In genomic region chr9:84207443-84208032, GRCh38 we compare ENCODE assay signal across 22 cellular contexts.
DNase-seq lines count a peak whose midpoint lies in the region; ATAC-seq, FAIRE-seq and TF ChIP-seq lines count a peak whose summit lies in the region.
"Had no signal": no experiment of that assay in that cellular context is flagged by ENCODE, and none has a peak within 500 bp of the region (broad histone marks: within the 10 kb centered on the region; RNA-seq: fewer than 3 reads in every experiment).

No MANE protein-coding gene starts in this region.

- H4K20me1 ChIP-seq in astrocyte (ENCODE audit: insufficient read depth, low read length): no peaks in the 10 kb centered on the region

- peak; percentile 40 for ATAC-seq in left ventricle myocardium superior
- ATAC-seq in right cardiac atrium: no peak
- ATAC-seq in right lobe of liver: no peak
- ATAC-seq: PC-3, SK-N-SH treated with all-trans-retinoic acid at 6 μM for 48 hours had no signal

- no peak for TF ChIP-seq EP300 in ovary (IDR thresholded peaks at IDR 0.05)

- H3K27me3 ChIP-seq in right cardiac atrium (ENCODE audit: control insufficient read depth, insufficient read depth): no peaks in the 10 kb centered on the region
- no peaks in the 10 kb centered on the region for H3K27me3 ChIP-seq in astrocyte (ENCODE audit: insufficient read depth, low read length)
- H3K27me3 ChIP-seq in right lobe of liver: no peaks in the 10 kb centered on the region
- no peaks in the 10 kb centered on the region for H3K27me3 ChIP-seq in ovary
- H3K27me3 ChIP-seq: heart right ventricle, transverse colon had no signal

- H3K9ac ChIP-seq in astrocyte (ENCODE audit: low read length): no peak overlapping the region

- no peaks in the 10 kb centered on the region for H3K9me3 ChIP-seq in right cardiac atrium (ENCODE audit: control insufficient read depth, low read length)
- no peaks in the 10 kb centered on the region for H3K9me3 ChIP-seq in astrocyte (ENCODE audit: insufficient read depth, low read depth, low read length)
- no peaks in the 10 kb centered on the region for H3K9me3 ChIP-seq in right lobe of liver
- H3K9me3 ChIP-seq in ovary: no peaks in the 10 kb centered on the region
- H3K9me3 ChIP-seq: heart right ventricle, transverse colon had no signal

- no peak overlapping the region for H3K27ac Mint-ChIP-seq in astrocyte (ENCODE audit: unreplicated experiment)
- H3K27ac Mint-ChIP-seq: CD8-positive, alpha-beta memory T cell; mesothelial cell of epicardium had no signal

- TF ChIP-seq CTCF in astrocyte (IDR thresholded peaks at IDR 0.05; ENCODE audit: insufficient read depth, low read depth, low read length) (no peak), GM13976 (IDR thresholded peaks at IDR 0.05; ENCODE audit: borderline replicate concordance, control extremely low read depth, extremely low read depth, insufficient read depth, missing control alignments) (no peak), right lobe of liver (IDR thresholded peaks at IDR 0.05) (no peak), ovary (IDR thresholded peaks at IDR 0.05) (no peak)

- no peak overlapping the region for H3K4me2 ChIP-seq in astrocyte (ENCODE audit: low read length)

- H3K27ac ChIP-seq in right cardiac atrium (ENCODE audit: low read length) (no peak overlapping the region), astrocyte (ENCODE audit: low read depth, low read length) (no peak overlapping the region), right lobe of liver (no peak overlapping the region), ovary (no peak overlapping the region)
- H3K27ac ChIP-seq: coronary artery, transverse colon had no signal

- in situ Hi-C loops in GM13976 (cut with MboI; ENCODE audit: low sequenced_read_pairs, unreplicated experiment): no loop called here

- H2AFZ ChIP-seq in astrocyte (ENCODE audit: low read depth, low read length): peak overlapping the region; percentile 1

- no peaks in the 10 kb centered on the region for H3K79me2 ChIP-seq in astrocyte (ENCODE audit: insufficient read depth, low read length)

- no peak for TF ChIP-seq POLR2A in right lobe of liver (IDR thresholded peaks at IDR 0.05)
- no peak for TF ChIP-seq POLR2A in ovary (IDR thresholded peaks at IDR 0.05)

- no peaks in the 10 kb centered on the region for H3K36me3 ChIP-seq in astrocyte (ENCODE audit: insufficient read depth, low read length)
- no peaks in the 10 kb centered on the region for H3K36me3 ChIP-seq in right lobe of liver
- no peaks in the 10 kb centered on the region for H3K36me3 ChIP-seq in ovary
- H3K36me3 ChIP-seq: heart right ventricle, transverse colon had no signal

- no peak for FAIRE-seq in astrocyte (lab: Jason Lieb, UNC)

- H3K4me3 Mint-ChIP-seq in astrocyte (ENCODE audit: unreplicated experiment): no peak overlapping the region
- H3K4me3 Mint-ChIP-seq: CD8-positive, alpha-beta memory T cell; mesothelial cell of epicardium had no signal

- no peak overlapping the region for H3K4me3 ChIP-seq in right cardiac atrium (ENCODE audit: low read length)
- H3K4me3 ChIP-seq in astrocyte (ENCODE audit: insufficient read depth, low read depth, low read length): no peak overlapping the region
- H3K4me3 ChIP-seq in right lobe of liver: no peak overlapping the region
- H3K4me3 ChIP-seq in ovary: no peak overlapping the region
- H3K4me3 ChIP-seq: coronary artery, skin epidermis, transverse colon had no signal

- 35% methylated on average over 9 of the region's 9 CpGs for WGBS in right cardiac atrium
- WGBS in right lobe of liver (ENCODE audit: insufficient coverage, low coverage, low lambda C conversion rate, missing lambda C conversion rate): 30% methylated on average over 9 of the region's 9 CpGs
- 22 to 37% (median 34%) methylated on average over 9 of the region's 9 CpGs for WGBS in ovary, 3 donors

- H3K4me1 ChIP-seq in right cardiac atrium (ENCODE audit: control insufficient read depth, insufficient read depth, low read length): no peaks in the 10 kb centered on the region
- no peaks in the 10 kb centered on the region for H3K4me1 ChIP-seq in astrocyte (ENCODE audit: insufficient read depth, low read length)
- no peaks in the 10 kb centered on the region for H3K4me1 ChIP-seq in right lobe of liver
- no peaks in the 10 kb centered on the region for H3K4me1 ChIP-seq in ovary (ENCODE audit: insufficient read depth)
- H3K4me1 ChIP-seq: transverse colon had no signal

- intact Hi-C loops in left ventricle myocardium superior (cut with micrococcal nuclease): no loop called here
- intact Hi-C loops in right cardiac atrium (cut with DNase I): no loop called here
- intact Hi-C loops in right lobe of liver (cut with DNase I): no loop called here
- intact Hi-C loops in ovary (cut with DNase I): no loop called here

- H3K27me3 Mint-ChIP-seq in astrocyte (ENCODE audit: low read depth, unreplicated experiment): peaks cover 5% of the 10 kb centered on the region

- DNase-seq in left ventricle myocardium superior (no peak), right cardiac atrium (no peak), astrocyte (ENCODE audit: low read depth) (no peak), left kidney (ENCODE audit: low read depth, low spot score) (peak; percentile 21), GM13976 (ENCODE audit: low spot score) (no peak), right lobe of liver (no peak), ovary (no peak)
- no peak for DNase-seq in stimulated activated CD4-positive, alpha-beta T cell treated with anti-CD3 and anti-CD28 coated beads, Interleukin-12 subunit alpha, Interleukin-12 subunit beta, amount 100 ng/mL, for 4 hours
- DNase-seq: activated CD4-positive, alpha-beta T cell treated with anti-CD3 and anti-CD28 coated beads, Interleukin-2, amount 50 U/mL, for 1 hour; activated naive CD4-positive, alpha-beta T cell treated with Interleukin-2 at 50 U/mL for 16 hours; CD8-positive, alpha-beta memory T cell; EL; HCEC 1CT; islet precursor cell; NCI-H526; PC-3; transverse colon had no signal

- H3K9me3 Mint-ChIP-seq in astrocyte (ENCODE audit: unreplicated experiment): no peaks in the 10 kb centered on the region
- H3K9me3 Mint-ChIP-seq: CD8-positive, alpha-beta memory T cell; mesothelial cell of epicardium had no signal

- H3K36me3 Mint-ChIP-seq in astrocyte (ENCODE audit: low read depth, unreplicated experiment): no peaks in the 10 kb centered on the region
- H3K36me3 Mint-ChIP-seq: mesothelial cell of epicardium had no signal

- H3K4me1 Mint-ChIP-seq in astrocyte (ENCODE audit: low read depth, unreplicated experiment): no peaks in the 10 kb centered on the region
- H3K4me1 Mint-ChIP-seq: CD8-positive, alpha-beta memory T cell had no signal
